8 cellular contexts compared by ENCODE assay signal in genomic region chr3:49802719-49803463, GRCh38. TPM values are rescaled to one million over a fixed set of nuclear protein-coding genes. Genes with fewer than 3 reads are reported as not detected.
DNase-seq lines count a peak whose midpoint lies in the region; ATAC-seq and TF ChIP-seq lines count a peak whose summit lies in the region.

TSS of gene INKA1 (plus strand) at chr3:49803261. CDS start at chr3:49803393, 132 bp downstream.

- peaks cover 48% of the 10 kb centered on the region for H3K4me1 ChIP-seq in ACC112 (ENCODE audit: control insufficient read depth, insufficient read depth, low read length, unreplicated experiment)

- ATAC-seq in GM18519 (IDR thresholded peaks at IDR 0.05; ENCODE audit: low FRiP score, unreplicated experiment) (peak; percentile 35), HG03045 (IDR thresholded peaks at IDR 0.05; ENCODE audit: unreplicated experiment) (peak; percentile 69)
- ATAC-seq in activated CD4-positive, CD25-positive, alpha-beta regulatory T cell treated with anti-CD3 and anti-CD28 coated beads, Interleukin-2, amount 50 U/mL, for 24 hours = peak; percentile 85 to 86

- H3K79me2 ChIP-seq in ACC112 (ENCODE audit: control insufficient read depth, insufficient read depth, low read length, unreplicated experiment) = no peaks in the 10 kb centered on the region

- TF ChIP-seq CTCF in kidney epithelial cell (IDR thresholded peaks at IDR 0.05; ENCODE audit: insufficient read depth, low read length, poor library complexity, severe bottlenecking) = peak; percentile 96

- H3K4me3 ChIP-seq in ACC112 (ENCODE audit: low read depth, low read length) = peak within 1 kb of the TSS; percentile 76
- H3K4me3 ChIP-seq in kidney epithelial cell (ENCODE audit: low read depth, low read length) = peak within 1 kb of the TSS; percentile 56

- no peak within 1 kb of the TSS for H3K27ac ChIP-seq in ACC112 (ENCODE audit: low read depth, low read length)

- H2AFZ ChIP-seq in ACC112 (ENCODE audit: low read length, unreplicated experiment) = peak within 1 kb of the TSS; percentile 96

- H3K27me3 ChIP-seq in ACC112 (ENCODE audit: insufficient read depth, low read length) (peaks cover 4% of the 10 kb centered on the region; the same call in 1 of the 2 replicates), kidney epithelial cell (ENCODE audit: control insufficient read depth, insufficient read depth, low read length) (peaks cover 18% of the 10 kb centered on the region)

- no peaks in the 10 kb centered on the region for H3K36me3 ChIP-seq in ACC112 (ENCODE audit: insufficient read depth, low read length)
- no peaks in the 10 kb centered on the region for H3K36me3 ChIP-seq in kidney epithelial cell (ENCODE audit: control insufficient read depth, insufficient read depth, low read length)

- peak; percentile 90 for DNase-seq in NCI-H2227 (lab: John Stamatoyannopoulos, UW; ENCODE audit: unreplicated experiment)
- DNase-seq in cerebellar cortex (ENCODE audit: low spot score) = peak; percentile 86
- no peak for DNase-seq in kidney epithelial cell (ENCODE audit: low read depth)
- peak; percentile 94 for DNase-seq in stimulated activated CD4-positive, alpha-beta T cell treated with anti-CD3 and anti-CD28 coated beads, Interleukin-15, amount 100 ng/mL, for 24 hours

RNA-seq across cellular contexts. Expression of gene INKA1, which starts in this region (rescaled TPM):
- total RNA-seq in kidney epithelial cell = not detected in 2 replicates

Comparison
In these comparisons a context has a peak if more than half of its experiments do, and no peak if none do; other contexts are left out.
1. ATAC-seq: peak in every context shown above with its lines; median percentile 86 in activated CD4-positive, CD25-positive, alpha-beta regulatory T cell treated with anti-CD3 and anti-CD28 coated beads, Interleukin-2, amount 50 U/mL, for 24 hours; 69 in HG03045; 35 in GM18519.